8 cellular contexts compared by ENCODE assay signal in genomic region chr7:128791121-128791967, GRCh38. TPM values are rescaled to one million over a fixed set of nuclear protein-coding genes. Genes with fewer than 3 reads are reported as not detected.
DNase-seq lines count a peak whose midpoint lies in the region; ATAC-seq and TF ChIP-seq lines count a peak whose summit lies in the region.

No MANE protein-coding gene starts in this region.

- peak overlapping the region; percentile 99 for H2BK120ac ChIP-seq in neuronal stem cell (ENCODE audit: low read depth, low read length)

- H3K27me3 ChIP-seq in CD8-positive, alpha-beta T cell (ENCODE audit: insufficient read depth, low read length), result no peaks in the 10 kb centered on the region
- H3K27me3 ChIP-seq in neuronal stem cell (ENCODE audit: control insufficient read depth in 3 of 3, insufficient read depth in 3 of 3, low read depth in 1 of 3, low read length in 3 of 3) (peaks cover 0 to 2% (median 0%) of the 10 kb centered on the region in 3 experiments), subcutaneous abdominal adipose tissue (ENCODE audit: control insufficient read depth in 5 of 5, insufficient read depth in 4 of 5, low read length in 5 of 5) (peaks cover 0 to 8% (median 0%) of the 10 kb centered on the region in 5 donors)

- peak overlapping the region; percentile 71 for H3K4me3 ChIP-seq in CD8-positive, alpha-beta T cell (ENCODE audit: low read depth, low read length)
- peak overlapping the region; percentile 80 for H3K4me3 ChIP-seq in fibroblast of villous mesenchyme (ENCODE audit: low read depth, low read length)
- peak overlapping the region; percentile 90 to 92 for H3K4me3 ChIP-seq in neuronal stem cell (ENCODE audit: low read length in 2 of 2)
- peak overlapping the region; percentile 31 to 85 (median 73) for H3K4me3 ChIP-seq in subcutaneous abdominal adipose tissue (ENCODE audit: low read depth in 1 of 5, low read length in 5 of 5)

- H3K36me3 ChIP-seq in CD8-positive, alpha-beta T cell (ENCODE audit: insufficient read depth, low read length), result no peaks in the 10 kb centered on the region
- peaks cover 12 to 21% of the 10 kb centered on the region in 2 donors for H3K36me3 ChIP-seq in neuronal stem cell (replicated peaks in 1 of 2; ENCODE audit: control insufficient read depth in 2 of 2, insufficient read depth in 2 of 2, low read length in 2 of 2)
- no peaks in the 10 kb centered on the region for H3K36me3 ChIP-seq in subcutaneous abdominal adipose tissue (ENCODE audit: control insufficient read depth in 5 of 5, insufficient read depth in 5 of 5, low read length in 5 of 5)

- peaks cover 2% of the 10 kb centered on the region for H3K36me3 Mint-ChIP-seq in CD8-positive, alpha-beta T cell

- H3K79me1 ChIP-seq in neuronal stem cell (ENCODE audit: low read depth, low read length), result peaks cover 8% of the 10 kb centered on the region

- H4K8ac ChIP-seq in neuronal stem cell (ENCODE audit: low read depth, low read length), result no peak overlapping the region

- DNase-seq in CD8-positive, alpha-beta T cell, result peak; percentile 40 to 89 (median 78)
- DNase-seq in HT1080 (ENCODE audit: low read depth) (peak; percentile 40), RPMI7951 (ENCODE audit: low read depth) (peak; percentile 60), fibroblast of villous mesenchyme (ENCODE audit: low read depth) (peak; percentile 58), neuronal stem cell (ENCODE audit: low spot score) (peak; percentile 75)
- DNase-seq in activated T-helper 9 cell treated with anti-CD3 and anti-CD28 coated beads, Interleukin-2, amount 50 U/mL, for 16 hours (ENCODE audit: low read depth), result peak; percentile 69

- peak overlapping the region; percentile 93 for H3K23ac ChIP-seq in neuronal stem cell (ENCODE audit: low read depth, low read length, poor library complexity)

- peaks cover 20% of the 10 kb centered on the region for H3K4me1 Mint-ChIP-seq in CD8-positive, alpha-beta T cell (ENCODE audit: low read depth)

- H2BK12ac ChIP-seq in neuronal stem cell (ENCODE audit: low read length), result peak overlapping the region; percentile 84

- no peak for TF ChIP-seq CTCF in CD8-positive, alpha-beta T cell (IDR thresholded peaks at IDR 0.05)
- TF ChIP-seq CTCF in fibroblast of villous mesenchyme (IDR thresholded peaks at IDR 0.05; ENCODE audit: insufficient read depth, low read depth, low read length), result no peak

- CTCF ChIA-PET in CD8-positive, alpha-beta T cell (lab: Charles Lee), result interaction anchor here (1.1 to 5.1 kb wide), 2 partner anchors 51 to 92 kb away, joined by 3 to 30 read pairs; no protein-coding TSS in a partner anchor

- peaks cover 9% of the 10 kb centered on the region for H3K4me1 ChIP-seq in CD8-positive, alpha-beta T cell (ENCODE audit: insufficient read depth, low read length)
- peaks cover 10 to 19% of the 10 kb centered on the region in 2 donors for H3K4me1 ChIP-seq in neuronal stem cell (ENCODE audit: control insufficient read depth in 2 of 2, insufficient read depth in 1 of 2, low read depth in 1 of 2, low read length in 2 of 2)
- peaks cover 0 to 24% (median 21%) of the 10 kb centered on the region in 5 donors for H3K4me1 ChIP-seq in subcutaneous abdominal adipose tissue (ENCODE audit: control insufficient read depth in 5 of 5, insufficient read depth in 5 of 5, low read length in 5 of 5)

- WGBS in neuronal stem cell (ENCODE audit: extremely low coverage in 2 of 2, insufficient read length in 2 of 2, insufficient replicate concordance in 1 of 2), 2 donors, result no CpG with 5 or more reads among the region's 80 CpGs

- H3K18ac ChIP-seq in neuronal stem cell (ENCODE audit: low read length), result peak overlapping the region; percentile 99

- H2AFZ ChIP-seq in neuronal stem cell (ENCODE audit: low read length), result peak overlapping the region; percentile 99

- peak overlapping the region; percentile 92 for H3K4me2 ChIP-seq in neuronal stem cell (ENCODE audit: insufficient read depth, low read length, poor library complexity, severe bottlenecking)

- H3K27ac Mint-ChIP-seq in CD8-positive, alpha-beta T cell, result no peak overlapping the region

- peak overlapping the region; percentile 93 for H3K9ac ChIP-seq in neuronal stem cell (ENCODE audit: low read depth, low read length, poor library complexity)
- H3K9ac ChIP-seq in subcutaneous abdominal adipose tissue (ENCODE audit: low read length in 5 of 5), result peak overlapping the region in 4 of 5 donors; percentile 36 to 68 (median 64)

- peak overlapping the region; percentile 100 for H2BK5ac ChIP-seq in neuronal stem cell (ENCODE audit: low read length)

- no peaks in the 10 kb centered on the region for H3K27me3 Mint-ChIP-seq in CD8-positive, alpha-beta T cell (ENCODE audit: low read depth)

- H4K91ac ChIP-seq in neuronal stem cell (ENCODE audit: low read depth, low read length, poor library complexity), result no peak overlapping the region

- peak overlapping the region; percentile 66 for H3K4ac ChIP-seq in neuronal stem cell (ENCODE audit: low read length)

- H3K9me3 ChIP-seq in CD8-positive, alpha-beta T cell (ENCODE audit: low read length), result no peaks in the 10 kb centered on the region
- H3K9me3 ChIP-seq in neuronal stem cell (replicated peaks in 1 of 2; ENCODE audit: control insufficient read depth in 2 of 2, insufficient read depth in 1 of 2, low read depth in 1 of 2, low read length in 2 of 2), result peaks cover 0 to 2% of the 10 kb centered on the region in 2 donors
- no peaks in the 10 kb centered on the region for H3K9me3 ChIP-seq in subcutaneous abdominal adipose tissue (ENCODE audit: control insufficient read depth in 5 of 5, low read length in 5 of 5)

- H3K4me3 Mint-ChIP-seq in CD8-positive, alpha-beta T cell, result peak overlapping the region; percentile 84

- ATAC-seq in CD8-positive, alpha-beta T cell, result peak; percentile 95
- ATAC-seq in GM19463 (IDR thresholded peaks at IDR 0.05; ENCODE audit: unreplicated experiment), result peak; percentile 93

- intact Hi-C loops in CD8-positive, alpha-beta T cell (cut with DNase I, micrococcal nuclease), result loop anchor here (1.0 to 10.0 kb wide), 6 partner anchors 51 to 449 kb away; partner anchors contain the start of genes ATP6V1F (in 2 of the 2), CALU (in 1 of the 2), RBM28 (in 1 of the 2) and TNPO3 (in 1 of the 2)

- H3K9me3 Mint-ChIP-seq in CD8-positive, alpha-beta T cell, result no peaks in the 10 kb centered on the region

- peak overlapping the region; percentile 97 for H2BK15ac ChIP-seq in neuronal stem cell (ENCODE audit: low read length)

- H3K27ac ChIP-seq in CD8-positive, alpha-beta T cell (ENCODE audit: low read depth, low read length), result no peak overlapping the region
- H3K27ac ChIP-seq in neuronal stem cell (replicated peaks; ENCODE audit: low read length) (peak overlapping the region; percentile 74), subcutaneous abdominal adipose tissue (ENCODE audit: low read depth, low read length) (no peak overlapping the region)

- peak overlapping the region; percentile 56 for H2AK5ac ChIP-seq in neuronal stem cell (ENCODE audit: low read depth, low read length)

- POLR2A ChIA-PET in CD8-positive, alpha-beta T cell (lab: Charles Lee), result interaction anchor here (1.1 kb wide), 2 partner anchors 52 to 72 kb away, joined by 6 to 12 read pairs; partner anchors contain the start of genes ATP6V1F and CALU

- peak overlapping the region; percentile 97 for H3K14ac ChIP-seq in neuronal stem cell (ENCODE audit: low read length)

RNA-seq across cellular contexts. Expression of gene CCDC136, which starts 0.4 kb away (rescaled TPM):
- total RNA-seq in CD8-positive, alpha-beta T cell, result 1 to 10 TPM; 4.8 to 5.8 TPM
- 5.7 and 7.6 TPM in 2 replicates for total RNA-seq in HT1080 (2014; rRNA removed; shearing (Covaris generic))
- 3.1 and 4.7 TPM in 2 replicates for polyA plus RNA-seq in HT1080 (2015; cell fraction: cytosol; rRNA removed)
- polyA plus RNA-seq in HT1080 (2015; cell fraction: nucleus; rRNA removed), result 28.4 and 31.0 TPM in 2 replicates
- total RNA-seq in RPMI7951 (2014; rRNA removed; shearing (Covaris generic)), result 2.8 and 3.8 TPM in 2 replicates
- total RNA-seq in fibroblast of villous mesenchyme, result 9.9 and 10.6 TPM in 2 replicates
- polyA plus RNA-seq in neuronal stem cell (2013, experiment 1 of 2), result 59.8 TPM
- polyA plus RNA-seq in neuronal stem cell (2013, experiment 2 of 2), result 63.1 TPM

RNA-seq across cellular contexts. Expression of gene OPN1SW, which starts 15.8 kb away (rescaled TPM):
- total RNA-seq in CD8-positive, alpha-beta T cell, result not detected
- not detected in 2 replicates for total RNA-seq in HT1080 (2014; rRNA removed; shearing (Covaris generic))
- not detected in 2 replicates for polyA plus RNA-seq in HT1080 (2015; cell fraction: cytosol; rRNA removed)
- not detected in 2 replicates for polyA plus RNA-seq in HT1080 (2015; cell fraction: nucleus; rRNA removed)
- not detected in 2 replicates for total RNA-seq in RPMI7951 (2014; rRNA removed; shearing (Covaris generic))
- not detected in 2 replicates for total RNA-seq in fibroblast of villous mesenchyme
- polyA plus RNA-seq in neuronal stem cell (2013, experiment 1 of 2), result 0.56 TPM
- polyA plus RNA-seq in neuronal stem cell (2013, experiment 2 of 2), result 0.76 TPM

RNA-seq across cellular contexts. Expression of gene FLNC, which starts 38.9 kb away (rescaled TPM):
- total RNA-seq in CD8-positive, alpha-beta T cell, result under 1 TPM in 1 of 2 experiments, not detected in 1; 0.03 TPM
- total RNA-seq in HT1080 (2014; rRNA removed; shearing (Covaris generic)), result 38.2 and 38.6 TPM in 2 replicates
- 6.4 and 6.6 TPM in 2 replicates for polyA plus RNA-seq in HT1080 (2015; cell fraction: cytosol; rRNA removed)
- 59.0 and 60.8 TPM in 2 replicates for polyA plus RNA-seq in HT1080 (2015; cell fraction: nucleus; rRNA removed)
- 6.7 and 11.2 TPM in 2 replicates for total RNA-seq in RPMI7951 (2014; rRNA removed; shearing (Covaris generic))
- total RNA-seq in fibroblast of villous mesenchyme, result 185 and 202 TPM in 2 replicates
- polyA plus RNA-seq in neuronal stem cell (2013, experiment 1 of 2), result 17.5 TPM
- polyA plus RNA-seq in neuronal stem cell (2013, experiment 2 of 2), result 17.4 TPM

RNA-seq across cellular contexts. Expression of gene CALU, which starts 52.2 kb away (rescaled TPM):
- 10 to 100 TPM; 29.9 to 31.9 TPM for total RNA-seq in CD8-positive, alpha-beta T cell
- total RNA-seq in HT1080 (2014; rRNA removed; shearing (Covaris generic)), result 218 and 245 TPM in 2 replicates
- 368 and 437 TPM in 2 replicates for polyA plus RNA-seq in HT1080 (2015; cell fraction: cytosol; rRNA removed)
- polyA plus RNA-seq in HT1080 (2015; cell fraction: nucleus; rRNA removed), result 485 and 514 TPM in 2 replicates
- 513 and 575 TPM in 2 replicates for total RNA-seq in RPMI7951 (2014; rRNA removed; shearing (Covaris generic))
- 689 and 855 TPM in 2 replicates for total RNA-seq in fibroblast of villous mesenchyme
- polyA plus RNA-seq in neuronal stem cell (2013, experiment 1 of 2), result 177 TPM
- 176 TPM for polyA plus RNA-seq in neuronal stem cell (2013, experiment 2 of 2)
